ENCODE assay signal across 23 cellular contexts in the genomic region with DNA sequence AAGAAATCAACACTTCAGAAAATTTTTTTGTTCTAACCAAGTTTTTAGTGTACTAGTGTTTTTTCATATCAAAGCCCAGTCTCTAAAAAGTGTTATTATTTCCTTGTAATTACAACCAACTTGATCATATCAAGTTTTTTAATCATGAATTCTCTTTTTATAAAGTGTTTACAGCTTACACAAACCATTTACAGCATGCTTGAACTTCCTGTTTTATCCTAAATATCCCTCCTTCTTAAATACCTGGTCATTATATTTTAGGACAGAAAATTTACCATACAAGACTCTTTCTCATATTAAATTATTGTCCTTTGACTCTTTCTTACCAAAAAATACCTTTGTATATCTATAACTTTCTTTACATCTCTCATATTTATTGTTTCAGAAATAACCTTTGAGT.
"Had no signal": no experiment of that assay in that cellular context is flagged by ENCODE, and none has a peak within 500 bp of the region (broad histone marks: within the 10 kb centered on the region; RNA-seq: fewer than 3 reads in every experiment).

No MANE protein-coding gene starts in this region.

- H3K27ac ChIP-seq: RWPE1 had no signal

- H3K27me3 ChIP-seq: MG63 had no signal

- H3K9ac ChIP-seq: SK-N-SH had no signal

- H3K4me2 ChIP-seq: SK-N-SH had no signal

- H3K4me3 ChIP-seq: MG63 had no signal

- ATAC-seq: Panc1, PC-3, T-cell had no signal

- H3K36me3 Mint-ChIP-seq: T-cell had no signal

- DNase-seq: KBM-7, MG63, NCI-H1092, NCI-H1105 treated with DMSO at 0.1 percent for 48 hours, NCI-H1417 treated with DMSO at 0.1 percent for 48 hours, NCI-H146, NCI-H1694 treated with DMSO at 0.1 percent for 48 hours, NCI-H1930, NCI-H2107, NCI-H2227 treated with DMSO at 0.1 percent for 48 hours, NCI-H446, NCI-H510A, NCI-H524 treated with DMSO at 0.1 percent for 48 hours, NCI-H69, NCI-H774, PC-3, SHP77, SK-N-SH, SW 1271, T-cell had no signal

- H3K4me1 Mint-ChIP-seq: T-cell had no signal

- H3K9me3 ChIP-seq: MG63 had no signal

- H3K27ac Mint-ChIP-seq: T-cell; T-helper 1 cell treated with Interleukin-12 subunit alpha and Interleukin-12 subunit beta and Interleukin-4 antibody, amounts not matched to agents 30 μg/mL and 1 μg/mL, for 36 hours had no signal

- H3K4me3 Mint-ChIP-seq: T-cell; T-helper 1 cell treated with Interleukin-12 subunit alpha and Interleukin-12 subunit beta and Interleukin-4 antibody, amounts not matched to agents 30 μg/mL and 1 μg/mL, for 36 hours had no signal

- H3K9me2 ChIP-seq: SK-N-SH had no signal

- H3K36me3 ChIP-seq: MG63 had no signal

- H3K27me3 Mint-ChIP-seq: T-cell had no signal
